Comparison of ENCODE assay signal across 8 cellular contexts in the genomic region with DNA sequence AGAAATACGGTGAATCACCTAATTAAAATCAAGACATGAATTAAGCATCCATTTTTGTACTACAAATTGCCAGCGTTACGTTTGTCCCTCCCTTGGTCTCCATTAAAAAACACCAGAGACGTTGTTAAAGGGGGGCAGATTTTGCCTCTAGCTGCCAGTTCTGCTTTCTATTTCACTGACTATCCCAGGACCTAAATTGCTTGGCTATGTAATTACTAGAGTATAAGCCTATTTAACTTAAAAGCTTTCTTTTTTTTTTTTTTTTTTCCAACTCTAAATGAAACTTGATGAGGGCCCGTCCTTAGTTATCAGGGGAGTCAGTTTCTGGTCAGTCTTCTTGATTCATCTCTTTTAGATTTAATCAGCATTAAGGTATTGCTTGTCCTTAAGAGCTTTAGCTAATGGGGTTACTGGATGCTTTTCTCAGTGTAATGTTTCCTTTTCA. TPM values are rescaled to one million over a fixed set of nuclear protein-coding genes. Genes with fewer than 3 reads are reported as not detected.
DNase-seq lines count a peak whose midpoint lies in the region; ATAC-seq and TF ChIP-seq lines count a peak whose summit lies in the region.

No MANE protein-coding gene starts in this region.

- peaks cover 10% of the 10 kb centered on the region for H3K36me3 Mint-ChIP-seq in neural progenitor cell

- peaks cover 54% of the 10 kb centered on the region for H3K79me2 ChIP-seq in neural progenitor cell (ENCODE audit: low read depth)

- H3F3A ChIP-seq in neural progenitor cell (ENCODE audit: low read depth): peaks cover 63% of the 10 kb centered on the region

- no peaks in the 10 kb centered on the region for H3K9me3 Mint-ChIP-seq in neural progenitor cell

- H3K4me1 ChIP-seq in left ventricle myocardium inferior (peaks cover 68% of the 10 kb centered on the region), neural progenitor cell (peaks cover 33% of the 10 kb centered on the region)

- H3K4me1 Mint-ChIP-seq in neural progenitor cell: peaks cover 29% of the 10 kb centered on the region

- peaks cover 4% of the 10 kb centered on the region for H3K27me3 Mint-ChIP-seq in neural progenitor cell (ENCODE audit: insufficient read depth, low read depth)

- H3K27ac ChIP-seq in left ventricle myocardium inferior (replicated peaks) (peak overlapping the region; percentile 97), epithelial cell of prostate (peak overlapping the region; percentile 95), neural progenitor cell (peak overlapping the region; percentile 95)

- TF ChIP-seq CTCF in left ventricle myocardium inferior (IDR thresholded peaks at IDR 0.05; ENCODE audit: borderline replicate concordance): no peak
- TF ChIP-seq CTCF in neural progenitor cell (IDR thresholded peaks at IDR 0.05): no peak

- DNase-seq in left ventricle myocardium inferior (no peak), Right ventricle myocardium inferior (ENCODE audit: missing footprints) (no peak), SK-N-DZ (ENCODE audit: low spot score) (peak; percentile 74), epithelial cell of prostate (ENCODE audit: low read depth, low spot score) (no peak), neural progenitor cell (ENCODE audit: low spot score) (no peak), NCI-H146 treated with DMSO at 0.1 percent for 48 hours (lab: John Stamatoyannopoulos, UW; ENCODE audit: unreplicated experiment) (no peak), NCI-H2081 treated with DMSO at 0.1 percent for 48 hours (lab: John Stamatoyannopoulos, UW) (no peak)

- H3K27me3 ChIP-seq in left ventricle myocardium inferior (ENCODE audit: low read depth): no peaks in the 10 kb centered on the region
- no peaks in the 10 kb centered on the region for H3K27me3 ChIP-seq in neural progenitor cell

- peaks cover 33% of the 10 kb centered on the region for H4K20me1 ChIP-seq in neural progenitor cell (ENCODE audit: low read depth)

- H3K4me2 ChIP-seq in neural progenitor cell: peak overlapping the region; percentile 98

- peak overlapping the region; percentile 92 for H3K4me3 ChIP-seq in left ventricle myocardium inferior
- H3K4me3 ChIP-seq in neural progenitor cell: peak overlapping the region; percentile 78

- ATAC-seq in Right ventricle myocardium inferior (no peak), HG03460 (IDR thresholded peaks at IDR 0.05; ENCODE audit: unreplicated experiment) (no peak)

- H3K36me3 ChIP-seq in left ventricle myocardium inferior (peaks cover 2% of the 10 kb centered on the region), neural progenitor cell (peaks cover 4% of the 10 kb centered on the region)

- peak overlapping the region; percentile 58 for H3K9ac ChIP-seq in neural progenitor cell

- intact Hi-C loops in left ventricle myocardium inferior (cut with micrococcal nuclease): loop anchor here (5.0 kb wide), 1 partner anchor 623 kb away; no protein-coding TSS in a partner anchor
- intact Hi-C loops in Right ventricle myocardium inferior (cut with DNase I): loop anchor here (5.0 to 10.0 kb wide), 5 partner anchors 118 to 935 kb away; a partner anchor contains a TSS

- H3K27ac Mint-ChIP-seq in neural progenitor cell: peak overlapping the region; percentile 87

- H3K4me3 Mint-ChIP-seq in neural progenitor cell: peak overlapping the region; percentile 92

- no peak overlapping the region for H2AFZ ChIP-seq in neural progenitor cell (replicated peaks)

- no peaks in the 10 kb centered on the region for H3K9me3 ChIP-seq in left ventricle myocardium inferior (replicated peaks)
- H3K9me3 ChIP-seq in neural progenitor cell (ENCODE audit: low read depth): no peaks in the 10 kb centered on the region

RNA-seq across cellular contexts. Expression of a gene that starts 1.1 kb away (rescaled TPM):
- total RNA-seq in left ventricle myocardium inferior (35.1 TPM), Right ventricle myocardium inferior (44.3 TPM), neural progenitor cell (ENCODE audit: low replicate concordance) (94.8 and 112 TPM in 2 replicates)
- polyA plus RNA-seq in SK-N-DZ (2014; cell fraction: cytosol; rRNA removed): 85.6 and 102 TPM in 2 replicates
- polyA plus RNA-seq in SK-N-DZ (2014; cell fraction: nucleus; rRNA removed): 61.2 and 68.9 TPM in 2 replicates
